ENCODE assay signal across 25 cellular contexts in genomic region chr3:79477242-79477641, GRCh38.
DNase-seq lines count a peak whose midpoint lies in the region; ATAC-seq, FAIRE-seq and TF ChIP-seq lines count a peak whose summit lies in the region.
"Had no signal": no experiment of that assay in that cellular context is flagged by ENCODE, and none has a peak within 500 bp of the region (broad histone marks: within the 10 kb centered on the region; RNA-seq: fewer than 3 reads in every experiment).

No MANE protein-coding gene starts in this region.

- H4K20me1 ChIP-seq in OCI-LY3 (ENCODE audit: insufficient read depth, low read length) = no peaks in the 10 kb centered on the region

- H3K79me2 ChIP-seq in OCI-LY3 (ENCODE audit: low read length) = no peaks in the 10 kb centered on the region

- peak; percentile 41 for FAIRE-seq in D721Med (lab: Jason Lieb, UNC)
- FAIRE-seq: G401.6, GM12892, GM18507, HTR-8/SVneo had no signal

- TF ChIP-seq CTCF in D721Med (IDR thresholded peaks at IDR 0.05; ENCODE audit: insufficient read depth, missing control alignments) (no peak), OCI-LY3 (IDR thresholded peaks at IDR 0.05; ENCODE audit: low read depth, low read length) (no peak)

- H3K4me2 ChIP-seq in OCI-LY3 (ENCODE audit: low read length) = no peak overlapping the region
- H3K4me2 ChIP-seq: KMS-11, PC-9 had no signal

- no peaks in the 10 kb centered on the region for H3K36me3 ChIP-seq in OCI-LY3 (replicated peaks; ENCODE audit: low read depth, low read length)
- H3K36me3 ChIP-seq: BE2C, HAP-1 had no signal

- ATAC-seq in HG02678 (IDR thresholded peaks at IDR 0.05; ENCODE audit: unreplicated experiment) (no peak), HG02571 (IDR thresholded peaks at IDR 0.05; ENCODE audit: unreplicated experiment) (no peak)

- H2AFZ ChIP-seq in OCI-LY3 (ENCODE audit: low read depth, low read length) = peak overlapping the region; percentile 31; the same call in 1 of the 2 replicates
- H2AFZ ChIP-seq: GM23248, PC-9 had no signal

- no peak overlapping the region for H3K27ac ChIP-seq in OCI-LY3 (ENCODE audit: low read length)
- H3K27ac ChIP-seq: GM23248, KMS-11, PC-9, RWPE1, SK-N-MC had no signal

- H3K27me3 ChIP-seq in OCI-LY3 (ENCODE audit: low read depth, low read length) = no peaks in the 10 kb centered on the region
- H3K27me3 ChIP-seq: BE2C had no signal

- no peaks in the 10 kb centered on the region for H3K4me1 ChIP-seq in OCI-LY3 (ENCODE audit: low read length)
- H3K4me1 ChIP-seq: BE2C had no signal

- no peaks in the 10 kb centered on the region for H3K9me3 ChIP-seq in OCI-LY3 (ENCODE audit: insufficient read depth, low read length)
- H3K9me3 ChIP-seq: BE2C, HAP-1 had no signal

- no peak overlapping the region for H3K4me3 ChIP-seq in OCI-LY3 (ENCODE audit: low read length)
- H3K4me3 ChIP-seq: GM23248, HAP-1, PC-9, SK-N-MC had no signal

- DNase-seq in D721Med (ENCODE audit: insufficient read length, low spot score) = no peak
- peak; percentile 29 for DNase-seq in DMS153 treated with DMSO at 0.1 percent for 48 hours (lab: John Stamatoyannopoulos, UW; ENCODE audit: unreplicated experiment)
- DNase-seq in NCI-H187 treated with DMSO at 0.1 percent for 48 hours (lab: John Stamatoyannopoulos, UW) = peak; percentile 15
- no peak for DNase-seq in HuH-7.5 (ENCODE audit: low spot score)
- DNase-seq: BE2C; CD4-positive, CD25-positive, alpha-beta regulatory T cell; GM23248; IMR-90; NCI-H2029; NCI-H510A; NCI-H82; PC-9; SHP77 treated with DMSO at 0.1 percent for 48 hours; SW 1271 had no signal

- no peak overlapping the region for H3K9ac ChIP-seq in OCI-LY3 (ENCODE audit: low read length)
- H3K9ac ChIP-seq: GM23248, KMS-11 had no signal

Comparison
In these comparisons a context has a peak if more than half of its experiments do, and no peak if none do; other contexts are left out.
1. DNase-seq: peak in DMS153 treated with DMSO at 0.1 percent for 48 hours (single experiment) and NCI-H187 treated with DMSO at 0.1 percent for 48 hours (single experiment); none in D721Med (single experiment) and HuH-7.5 (single experiment).